In the genomic region with DNA sequence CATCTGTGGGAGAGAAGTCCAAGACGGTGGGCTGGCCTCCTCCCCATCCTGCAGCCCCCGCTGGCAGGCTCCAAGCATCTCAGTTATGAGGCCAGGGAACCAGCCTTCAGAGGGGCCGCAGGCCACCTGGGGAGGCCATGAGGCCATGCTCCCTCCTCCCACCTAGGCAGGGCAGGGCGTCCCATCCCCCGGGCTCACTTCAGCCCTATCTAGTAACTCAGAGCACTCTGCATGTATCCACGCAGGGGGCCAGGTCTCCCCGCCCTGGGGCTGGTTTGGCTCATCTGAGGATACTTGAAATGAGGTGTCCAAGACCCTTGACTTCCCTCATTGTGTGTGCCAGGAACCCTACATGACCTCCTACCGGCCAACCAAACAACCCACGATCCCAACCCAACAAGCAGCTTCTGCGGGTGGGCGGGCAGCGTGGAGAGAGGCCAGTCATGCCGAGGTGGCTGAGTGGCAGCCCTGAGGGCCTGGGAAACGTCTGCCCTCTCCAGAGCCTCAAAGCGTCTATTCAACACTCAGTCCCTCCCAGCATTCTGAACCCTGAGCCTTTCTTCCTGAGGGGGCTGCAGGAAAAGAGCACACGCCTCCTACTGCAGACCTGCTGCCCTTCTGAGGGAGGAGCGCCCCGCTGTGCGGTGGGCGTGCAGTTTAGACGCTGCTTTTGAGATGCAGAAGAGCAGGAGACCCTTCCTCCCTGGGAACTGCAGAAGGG, we compare ENCODE assay signal across 19 cellular contexts. TPM values are rescaled to one million over a fixed set of nuclear protein-coding genes. Genes with fewer than 3 reads are reported as not detected.
DNase-seq lines count a peak whose midpoint lies in the region; ATAC-seq, FAIRE-seq and TF ChIP-seq lines count a peak whose summit lies in the region.
"Had no signal": no experiment of that assay in that cellular context is flagged by ENCODE, and none has a peak within 500 bp of the region (broad histone marks: within the 10 kb centered on the region; RNA-seq: fewer than 3 reads in every experiment).

No MANE protein-coding gene starts in this region.

- no peak overlapping the region for H2BK20ac ChIP-seq in H1 (ENCODE audit: low read length)

- intact Hi-C loops in activated CD8-positive, alpha-beta T cell treated with anti-CD3 and anti-CD28 coated beads for 36 hours (cut with micrococcal nuclease), result no loop called here

- no peaks in the 10 kb centered on the region for H3K36me3 Mint-ChIP-seq in neural crest cell (ENCODE audit: low read depth)
- no peaks in the 10 kb centered on the region for H3K36me3 Mint-ChIP-seq in activated CD4-positive, alpha-beta memory T cell treated with anti-CD3 and anti-CD28 coated beads, Interleukin-2, amount 10 ng/mL, durations not matched to agents 7 days and 5 days (ENCODE audit: low read depth)
- H3K36me3 Mint-ChIP-seq in activated CD8-positive, alpha-beta T cell treated with anti-CD3 and anti-CD28 coated beads for 36 hours (ENCODE audit: low read depth), result no peaks in the 10 kb centered on the region

- no peaks in the 10 kb centered on the region for H3K9me3 Mint-ChIP-seq in neural crest cell
- no peaks in the 10 kb centered on the region for H3K9me3 Mint-ChIP-seq in activated CD4-positive, alpha-beta memory T cell treated with anti-CD3 and anti-CD28 coated beads, Interleukin-2, amount 10 ng/mL, durations not matched to agents 7 days and 5 days
- no peaks in the 10 kb centered on the region for H3K9me3 Mint-ChIP-seq in activated CD8-positive, alpha-beta T cell treated with anti-CD3 and anti-CD28 coated beads for 36 hours

- H3K36me3 ChIP-seq in H1 (ENCODE audit: control insufficient read depth in 2 of 4, insufficient read depth in 4 of 4, low read length in 3 of 4), result no peaks in the 10 kb centered on the region
- H3K36me3 ChIP-seq: ovary had no signal

- H3K23me2 ChIP-seq in H1 (ENCODE audit: low read depth, low read length), result no peaks in the 10 kb centered on the region

- H2BK120ac ChIP-seq in H1 (replicated peaks; ENCODE audit: low read depth, low read length), result no peak overlapping the region

- H3K79me2 ChIP-seq in H1 (ENCODE audit: control insufficient read depth in 1 of 2, insufficient read depth in 2 of 2, low read length in 2 of 2), result no peaks in the 10 kb centered on the region

- no peak overlapping the region for H4K8ac ChIP-seq in H1 (ENCODE audit: extremely low read depth, insufficient read depth, low read length)

- no peak overlapping the region for H3K23ac ChIP-seq in H1 (ENCODE audit: insufficient read length)

- H2BK15ac ChIP-seq in H1 (ENCODE audit: low read length), result no peak overlapping the region

- H3K4me1 ChIP-seq in H1 (replicated peaks in 1 of 4; ENCODE audit: control insufficient read depth in 3 of 4, insufficient read depth in 4 of 4, low read length in 3 of 4), result peaks cover 0 to 22% (median 12%) of the 10 kb centered on the region in 4 experiments; a peak in 6 of 7 replicates

- no peak overlapping the region for H3K27ac ChIP-seq in H1 (ENCODE audit: low read depth, low read length)
- H3K27ac ChIP-seq: dorsolateral prefrontal cortex, ovary had no signal

- no peak overlapping the region for H4K5ac ChIP-seq in H1 (ENCODE audit: insufficient read length, low read depth, low read length)

- no peak for TF ChIP-seq EP300 in H1 (IDR thresholded peaks at IDR 0.05; ENCODE audit: borderline replicate concordance in 1 of 2, low read depth in 2 of 2, low read length in 2 of 2)

- H2BK5ac ChIP-seq in H1 (ENCODE audit: low read depth, low read length), result 0 out of 2 replicates have a peak overlapping the region, but pooled peaks have one; percentile 35

- peak overlapping the region; percentile 76 for H3K27ac Mint-ChIP-seq in neural crest cell (ENCODE audit: unreplicated experiment)
- H3K27ac Mint-ChIP-seq in activated CD4-positive, alpha-beta memory T cell treated with anti-CD3 and anti-CD28 coated beads, Interleukin-2, amount 10 ng/mL, durations not matched to agents 7 days and 5 days, result no peak overlapping the region
- no peak overlapping the region for H3K27ac Mint-ChIP-seq in activated CD8-positive, alpha-beta T cell treated with anti-CD3 and anti-CD28 coated beads for 36 hours
- H3K27ac Mint-ChIP-seq: B cell had no signal

- WGBS in H1 (ENCODE audit: extremely low coverage in 1 of 2, insufficient coverage in 1 of 2, insufficient read length in 1 of 2, insufficient replicate concordance in 2 of 2, low coverage in 1 of 2, low lambda C conversion rate in 2 of 2, missing lambda C conversion rate in 1 of 2), 2 experiments, result 74% methylated on average over 19 of the region's 21 CpGs; no CpG with 5 or more reads in 1 of the 2 experiments

- ATAC-seq in activated CD4-positive, CD25-positive, alpha-beta regulatory T cell treated with anti-CD3 and anti-CD28 coated beads, Interleukin-2, amount 50 U/mL, for 24 hours, result no peak
- no peak for ATAC-seq in activated CD8-positive, alpha-beta T cell treated with anti-CD3 and anti-CD28 coated beads for 36 hours

- no peak overlapping the region for H3K9ac ChIP-seq in H1 (replicated peaks in 1 of 4; ENCODE audit: extremely low read depth in 1 of 4, low read depth in 3 of 4, low read length in 3 of 4)

- no peak for TF ChIP-seq CTCF in H1 (IDR thresholded peaks at IDR 0.05; ENCODE audit: control extremely low read depth in 1 of 3, insufficient read depth in 1 of 3, low read depth in 1 of 3, low read length in 3 of 3)
- no peak for TF ChIP-seq CTCF in neural crest cell (conservative IDR thresholded peaks at IDR 0.05)
- TF ChIP-seq CTCF in activated CD8-positive, alpha-beta T cell treated with anti-CD3 and anti-CD28 coated beads for 36 hours (IDR thresholded peaks at IDR 0.05), result no peak

- no peaks in the 10 kb centered on the region for H4K20me1 ChIP-seq in H1 (replicated peaks in 1 of 2; ENCODE audit: control insufficient read depth in 1 of 2, insufficient read depth in 2 of 2, low read length in 2 of 2)

- H3K18ac ChIP-seq in H1 (ENCODE audit: extremely low read depth, low read length), result no peak overlapping the region; the same call in 1 of the 2 replicates

- no peak overlapping the region for H3K4ac ChIP-seq in H1 (replicated peaks; ENCODE audit: insufficient read length, low read depth, low read length)

- H3K27me3 Mint-ChIP-seq in neural crest cell (ENCODE audit: low read depth), result no peaks in the 10 kb centered on the region
- H3K27me3 Mint-ChIP-seq in activated CD4-positive, alpha-beta memory T cell treated with anti-CD3 and anti-CD28 coated beads, Interleukin-2, amount 10 ng/mL, durations not matched to agents 7 days and 5 days, result peaks cover 18% of the 10 kb centered on the region
- peaks cover 11% of the 10 kb centered on the region for H3K27me3 Mint-ChIP-seq in activated CD8-positive, alpha-beta T cell treated with anti-CD3 and anti-CD28 coated beads for 36 hours

- peak overlapping the region; percentile 65; the same call in 1 of the 2 replicates for H2AK5ac ChIP-seq in H1 (ENCODE audit: low read depth, low read length)

- H4K91ac ChIP-seq in H1 (replicated peaks; ENCODE audit: insufficient read length, low read length), result peak overlapping the region; percentile 25

- peak; percentile 48 for DNase-seq in COLO829 (ENCODE audit: low spot score)
- DNase-seq in M059J (ENCODE audit: low read depth), result peak; percentile 55
- DNase-seq in H1 (ENCODE audit: low read depth in 1 of 2, low spot score in 2 of 2), result no peak
- DNase-seq in neural crest cell (ENCODE audit: low read depth, low spot score), result peak; percentile 44
- DNase-seq in NCI-H1930 (lab: John Stamatoyannopoulos, UW), result no peak
- DNase-seq in activated CD4-positive, alpha-beta memory T cell treated with anti-CD3 and anti-CD28 coated beads, Interleukin-2, amount 10 ng/mL, durations not matched to agents 7 days and 5 days, result no peak
- no peak for DNase-seq in activated CD8-positive, alpha-beta T cell treated with anti-CD3 and anti-CD28 coated beads for 36 hours
- DNase-seq: activated CD4-positive, alpha-beta T cell treated with anti-CD3 and anti-CD28 coated beads for 48 hours; activated naive CD4-positive, alpha-beta T cell treated with Interleukin-2 at 50 U/mL for 16 hours; NCI-H187; NK-92 treated with Interleukin-12 subunit alpha and Interleukin-12 subunit beta, amount 100 ng/mL, for 24 hours; stimulated activated CD4-positive, alpha-beta T cell treated with anti-CD3 and anti-CD28 coated beads, Interleukin-4, amount 100 ng/mL, for 1 hour; stimulated activated naive CD4-positive, alpha-beta T cell had no signal

- peaks cover 55% of the 10 kb centered on the region for H3K4me1 Mint-ChIP-seq in neural crest cell
- H3K4me1 Mint-ChIP-seq in activated CD4-positive, alpha-beta memory T cell treated with anti-CD3 and anti-CD28 coated beads, Interleukin-2, amount 10 ng/mL, durations not matched to agents 7 days and 5 days, result peaks cover 9% of the 10 kb centered on the region
- peaks cover 7% of the 10 kb centered on the region for H3K4me1 Mint-ChIP-seq in activated CD8-positive, alpha-beta T cell treated with anti-CD3 and anti-CD28 coated beads for 36 hours (ENCODE audit: low read depth)

- H3K79me1 ChIP-seq in H1 (ENCODE audit: low read depth, low read length), result no peaks in the 10 kb centered on the region

- POLR2A ChIA-PET in H1 (lab: Charles Lee; ENCODE audit: partially characterized antibody), result interaction anchor here (2.2 kb wide), 1 partner anchor 8 kb away, joined by 7 read pairs; no protein-coding TSS in a partner anchor
- POLR2A ChIA-PET in activated CD4-positive, alpha-beta memory T cell treated with anti-CD3 and anti-CD28 coated beads, Interleukin-2, amount 10 ng/mL, durations not matched to agents 7 days and 5 days (lab: Charles Lee), result no interaction called here
- POLR2A ChIA-PET in activated CD8-positive, alpha-beta T cell treated with anti-CD3 and anti-CD28 coated beads for 36 hours (lab: Charles Lee), result no interaction called here

- no peak overlapping the region for H3K4me3 ChIP-seq in H1 (ENCODE audit: extremely low read depth in 1 of 4, insufficient read depth in 2 of 4, low read depth in 3 of 4, low read length in 4 of 4)
- H3K4me3 ChIP-seq: dorsolateral prefrontal cortex, ovary had no signal

- H2AFZ ChIP-seq in H1 (ENCODE audit: low read length), result no peak overlapping the region

- H3K56ac ChIP-seq in H1 (replicated peaks; ENCODE audit: insufficient read length, low read depth, low read length), result no peak overlapping the region

- no peak overlapping the region for H3K14ac ChIP-seq in H1 (ENCODE audit: insufficient read length)

- H3K9me3 ChIP-seq in H1 (ENCODE audit: insufficient read depth in 2 of 2, low read depth in 1 of 2, low read length in 1 of 2), result no peaks in the 10 kb centered on the region
- H3K9me3 ChIP-seq: ovary had no signal

- CTCF ChIA-PET in H1 (lab: Charles Lee; ENCODE audit: partially characterized antibody), result interaction anchor here (0.7 to 6.5 kb wide), 5 partner anchors 10 to 99 kb away, joined by 3 to 64 read pairs (median 4); no protein-coding TSS in a partner anchor
- CTCF ChIA-PET in activated CD4-positive, alpha-beta memory T cell treated with anti-CD3 and anti-CD28 coated beads, Interleukin-2, amount 10 ng/mL, durations not matched to agents 7 days and 5 days (lab: Charles Lee), result no interaction called here
- CTCF ChIA-PET in activated CD8-positive, alpha-beta T cell treated with anti-CD3 and anti-CD28 coated beads for 36 hours (lab: Charles Lee), result no interaction called here

- TF ChIP-seq POLR2A in H1 (IDR thresholded peaks at IDR 0.05; ENCODE audit: control extremely low read depth in 1 of 2, low read depth in 2 of 2, low read length in 2 of 2), result no peak

- H2BK12ac ChIP-seq in H1 (ENCODE audit: low read depth, low read length), result peak overlapping the region; percentile 63; the same call in 1 of the 2 replicates

- H3K4me3 Mint-ChIP-seq in neural crest cell, result peak overlapping the region; percentile 79
- no peak overlapping the region for H3K4me3 Mint-ChIP-seq in activated CD4-positive, alpha-beta memory T cell treated with anti-CD3 and anti-CD28 coated beads, Interleukin-2, amount 10 ng/mL, durations not matched to agents 7 days and 5 days
- no peak overlapping the region for H3K4me3 Mint-ChIP-seq in activated CD8-positive, alpha-beta T cell treated with anti-CD3 and anti-CD28 coated beads for 36 hours
- H3K4me3 Mint-ChIP-seq: B cell had no signal

- H3K4me2 ChIP-seq in H1 (ENCODE audit: insufficient read depth in 1 of 2, low read depth in 2 of 2, low read length in 2 of 2), result no peak overlapping the region

- no peak for FAIRE-seq in H1 (lab: Jason Lieb, UNC)
- FAIRE-seq: G401.6, GM18507 had no signal

- no peaks in the 10 kb centered on the region; a peak in 1 of 7 replicates for H3K27me3 ChIP-seq in H1 (replicated peaks in 1 of 4; ENCODE audit: control insufficient read depth in 3 of 4, extremely low read depth in 1 of 4, insufficient read depth in 3 of 4, low read length in 3 of 4)
- H3K27me3 ChIP-seq: ovary had no signal

- no peak for TF ChIP-seq RAD21 in H1 (IDR thresholded peaks at IDR 0.05 in 1 of 2, conservative IDR thresholded peaks at IDR 0.05 in 1 of 2; ENCODE audit: low read depth in 2 of 2, low read length in 2 of 2)

RNA-seq across cellular contexts. Expression of a gene that starts 16.8 kb away (rescaled TPM):
- total RNA-seq in M059J (2014; rRNA removed; shearing (Covaris generic)), result 29.8 and 33.6 TPM in 2 replicates
- total RNA-seq in H1 (2021; fragmentation: NEBNext Ultra II Directional; extraction: Animal tissue kit (Norgen Biotek cat#: 25700)), result 43.5 and 51.5 TPM in 2 replicates
- polyA plus RNA-seq in H1 (2011; rRNA removed), result 58.2 and 78.6 TPM in 2 replicates
- 56.9 TPM for polyA plus RNA-seq in H1 (2011; cell fraction: cytosol; rRNA removed)
- 14.9 TPM for polyA plus RNA-seq in H1 (2011; cell fraction: nucleus; rRNA removed)
- polyA plus RNA-seq in H1 (2012, experiment 1 of 2), result 29.6 to 43.0 TPM (median 33.9 TPM) in 4 replicates
- polyA plus RNA-seq in H1 (2012, experiment 2 of 2), result 100 TPM
- polyA plus RNA-seq in H1 (2013, experiment 1 of 2), result 37.6 TPM
- 40.2 TPM for polyA plus RNA-seq in H1 (2013, experiment 2 of 2)
- 13.1 and 13.7 TPM in 2 replicates for polyA minus RNA-seq in H1 (2011; rRNA and poly(A)+ RNA removed)
- 20.4 TPM for polyA minus RNA-seq in H1 (2011; cell fraction: cytosol; rRNA and poly(A)+ RNA removed)
- polyA minus RNA-seq in H1 (2011; cell fraction: nucleus; rRNA and poly(A)+ RNA removed), result 8.2 TPM
- 37.8 and 40.6 TPM in 2 replicates for total RNA-seq in neural crest cell
- total RNA-seq in activated CD4-positive, alpha-beta memory T cell treated with anti-CD3 and anti-CD28 coated beads, Interleukin-2, amount 10 ng/mL, durations not matched to agents 7 days and 5 days, result 10 to 100 TPM; 25.8 to 32.1 TPM
- total RNA-seq in activated CD8-positive, alpha-beta T cell treated with anti-CD3 and anti-CD28 coated beads for 36 hours, result 10 to 100 TPM; 29.1 to 31.7 TPM

RNA-seq across cellular contexts. Expression of a gene that starts 17.3 kb away (rescaled TPM):
- total RNA-seq in M059J (2014; rRNA removed; shearing (Covaris generic)), result 390 and 816 TPM in 2 replicates
- total RNA-seq in H1 (2021; fragmentation: NEBNext Ultra II Directional; extraction: Animal tissue kit (Norgen Biotek cat#: 25700)), result 168 and 178 TPM in 2 replicates
- polyA plus RNA-seq in H1 (2011; rRNA removed), result 258 and 287 TPM in 2 replicates
- polyA plus RNA-seq in H1 (2011; cell fraction: cytosol; rRNA removed), result 273 TPM
- 288 TPM for polyA plus RNA-seq in H1 (2011; cell fraction: nucleus; rRNA removed)
- 283 to 375 TPM (median 345 TPM) in 4 replicates for polyA plus RNA-seq in H1 (2012, experiment 1 of 2)
- polyA plus RNA-seq in H1 (2012, experiment 2 of 2), result 241 TPM
- polyA plus RNA-seq in H1 (2013, experiment 1 of 2), result 424 TPM
- 546 TPM for polyA plus RNA-seq in H1 (2013, experiment 2 of 2)
- 253 and 295 TPM in 2 replicates for polyA minus RNA-seq in H1 (2011; rRNA and poly(A)+ RNA removed)
- 120 TPM for polyA minus RNA-seq in H1 (2011; cell fraction: cytosol; rRNA and poly(A)+ RNA removed)
- polyA minus RNA-seq in H1 (2011; cell fraction: nucleus; rRNA and poly(A)+ RNA removed), result 120 TPM
- total RNA-seq in neural crest cell, result 106 and 108 TPM in 2 replicates
- 10 to 100 TPM; 65.1 to 66.5 TPM for total RNA-seq in activated CD4-positive, alpha-beta memory T cell treated with anti-CD3 and anti-CD28 coated beads, Interleukin-2, amount 10 ng/mL, durations not matched to agents 7 days and 5 days
- 10 to 100 TPM; 19.1 to 21.0 TPM for total RNA-seq in activated CD8-positive, alpha-beta T cell treated with anti-CD3 and anti-CD28 coated beads for 36 hours

Comparison
In these comparisons a context has a peak if more than half of its experiments do, and no peak if none do; other contexts are left out.
1. DNase-seq: peak in COLO829 (single experiment), M059J (single experiment) and neural crest cell (single experiment); none in H1 (0 of 2), NCI-H1930 (0 of 2), activated CD4-positive, alpha-beta memory T cell treated with anti-CD3 and anti-CD28 coated beads, Interleukin-2, amount 10 ng/mL, durations not matched to agents 7 days and 5 days (single experiment) and activated CD8-positive, alpha-beta T cell treated with anti-CD3 and anti-CD28 coated beads for 36 hours (single experiment).